29 cellular contexts compared by ENCODE assay signal in the genomic region with DNA sequence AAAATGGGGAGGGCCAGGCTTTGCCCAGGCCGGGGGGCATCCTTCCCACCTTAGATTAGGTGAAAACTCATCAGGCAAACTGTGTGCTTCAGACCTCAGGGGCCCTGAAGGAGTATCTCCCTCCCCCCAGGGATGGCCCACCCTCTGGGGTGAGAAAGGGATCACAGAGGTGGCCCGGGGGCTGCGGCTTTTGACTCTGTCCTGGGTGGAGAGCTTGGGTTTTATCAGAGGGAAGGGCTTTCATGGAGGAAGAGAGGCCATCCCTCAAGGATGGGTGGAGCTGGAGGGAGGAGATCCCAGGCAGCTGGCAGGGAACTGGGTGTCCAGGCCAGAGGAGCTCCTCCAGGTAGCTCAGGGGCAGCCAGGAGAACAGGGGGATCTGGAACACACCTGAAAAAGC. TPM values are rescaled to one million over a fixed set of nuclear protein-coding genes. Genes with fewer than 3 reads are reported as not detected.
"Had no signal": no experiment of that assay in that cellular context is flagged by ENCODE, and none has a peak within 500 bp of the region (broad histone marks: within the 10 kb centered on the region; RNA-seq: fewer than 3 reads in every experiment).

No MANE protein-coding gene starts in this region.

- H3K27ac Mint-ChIP-seq: immature natural killer cell; natural killer cell; progenitor cell of endocrine pancreas; stimulated activated memory B cell treated with anti-CD40 and anti-IgM and Interleukin-4, amounts not matched to agents 10 μg/mL and 1 μg/mL and 100 μg/mL, for 72 hours; stimulated activated naive CD8-positive, alpha-beta T cell treated with anti-CD3 and anti-CD28 coated beads, Interleukin-15, Interleukin-2, amounts not matched to agents 100 ng/mL and 50 ng/mL, for 24 hours had no signal

- H3K9me3 Mint-ChIP-seq: immature natural killer cell; natural killer cell; neural crest cell; stimulated activated memory B cell treated with anti-CD40 and anti-IgM and Interleukin-4, amounts not matched to agents 10 μg/mL and 1 μg/mL and 100 μg/mL, for 72 hours; stimulated activated naive CD8-positive, alpha-beta T cell treated with anti-CD3 and anti-CD28 coated beads, Interleukin-15, Interleukin-2, amounts not matched to agents 100 ng/mL and 50 ng/mL, for 24 hours had no signal

- H3K27me3 Mint-ChIP-seq: stimulated activated memory B cell treated with anti-CD40 and anti-IgM and Interleukin-4, amounts not matched to agents 10 μg/mL and 1 μg/mL and 100 μg/mL, for 72 hours; stimulated activated naive CD8-positive, alpha-beta T cell treated with anti-CD3 and anti-CD28 coated beads, Interleukin-15, Interleukin-2, amounts not matched to agents 100 ng/mL and 50 ng/mL, for 24 hours had no signal

- DNase-seq: colonic mucosa; dermis blood vessel endothelial cell; effector memory CD4-positive, alpha-beta T cell; foreskin keratinocyte; heart right ventricle; hippocampal formation; immature natural killer cell; islet precursor cell; left ventricle myocardium superior; lower lobe of right lung; natural killer cell; stimulated activated CD4-positive, alpha-beta T cell treated with anti-CD3 and anti-CD28 coated beads, Interleukin-4, amount 100 ng/mL, for 4 hours; upper lobe of left lung had no signal

- H3K36me3 Mint-ChIP-seq: immature natural killer cell; natural killer cell; stimulated activated memory B cell treated with anti-CD40 and anti-IgM and Interleukin-4, amounts not matched to agents 10 μg/mL and 1 μg/mL and 100 μg/mL, for 72 hours had no signal

- H3K27me3 ChIP-seq: colonic mucosa, esophagus muscularis mucosa, foreskin keratinocyte, gastroesophageal sphincter, heart right ventricle, right lobe of liver, tibial nerve, upper lobe of left lung had no signal

- H3K9ac ChIP-seq: parathyroid adenoma had no signal

- H3K4me3 Mint-ChIP-seq: immature natural killer cell; natural killer cell; stimulated activated memory B cell treated with anti-CD40 and anti-IgM and Interleukin-4, amounts not matched to agents 10 μg/mL and 1 μg/mL and 100 μg/mL, for 72 hours; stimulated activated naive CD8-positive, alpha-beta T cell treated with anti-CD3 and anti-CD28 coated beads, Interleukin-15, Interleukin-2, amounts not matched to agents 100 ng/mL and 50 ng/mL, for 24 hours had no signal

- H3K27ac ChIP-seq: colonic mucosa, esophagus muscularis mucosa, foreskin keratinocyte, gastroesophageal sphincter, heart right ventricle, lower lobe of right lung, parathyroid adenoma, right lobe of liver, thoracic aorta, tibial nerve, upper lobe of left lung had no signal

- H3K9me3 ChIP-seq: colonic mucosa, esophagus muscularis mucosa, gastroesophageal sphincter, heart right ventricle, lower lobe of right lung, right lobe of liver, thoracic aorta, tibial nerve, upper lobe of left lung had no signal

- H3K4me3 ChIP-seq: colonic mucosa, esophagus muscularis mucosa, gastroesophageal sphincter, heart right ventricle, lower lobe of right lung, right lobe of liver, thoracic aorta, tibial nerve, upper lobe of left lung had no signal

- H3K36me3 ChIP-seq: colonic mucosa, gastroesophageal sphincter, lower lobe of right lung, right lobe of liver, thoracic aorta, upper lobe of left lung had no signal

RNA-seq across cellular contexts. Expression of gene GPHA2, which starts 14.3 kb away (rescaled TPM):
- total RNA-seq: chondrocyte, colonic mucosa, dermis blood vessel endothelial cell, endothelial cell of umbilical vein, epithelial cell of proximal tubule, esophagus muscularis mucosa, fibroblast of lung, foreskin keratinocyte, gastroesophageal sphincter, heart right ventricle, left ventricle myocardium superior, lower lobe of right lung, mononuclear cell, natural killer cell, neural crest cell, osteoblast, thoracic aorta, tibial nerve, upper lobe of left lung had no signal

RNA-seq across cellular contexts. Expression of gene MAJIN, which starts 50.5 kb away (rescaled TPM):
- total RNA-seq: chondrocyte, colonic mucosa, endothelial cell of umbilical vein, epithelial cell of proximal tubule, esophagus muscularis mucosa, fibroblast of lung, gastroesophageal sphincter, heart right ventricle, left ventricle myocardium superior, lower lobe of right lung, mononuclear cell, natural killer cell, neural crest cell, osteoblast, progenitor cell of endocrine pancreas, thoracic aorta, tibial nerve had no signal
